Comparison of ENCODE assay signal across 10 cellular contexts in genomic region chr1:10634428-10635384, GRCh38.
DNase-seq lines count a peak whose midpoint lies in the region; ATAC-seq, FAIRE-seq and TF ChIP-seq lines count a peak whose summit lies in the region.
"Had no signal": no experiment of that assay in that cellular context is flagged by ENCODE, and none has a peak within 500 bp of the region (broad histone marks: within the 10 kb centered on the region; RNA-seq: fewer than 3 reads in every experiment).

No MANE protein-coding gene starts in this region.

- no peaks in the 10 kb centered on the region for H3K79me2 ChIP-seq in K562 (ENCODE audit: control insufficient read depth, insufficient read depth, low read length)

- in situ Hi-C loops in IMR-90 (cut with MboI; ENCODE audit: low sequenced_read_pairs) = no loop called here
- in situ Hi-C loops in K562 (cut with MboI) = no loop called here

- POLR2A ChIA-PET in IMR-90 (lab: Charles Lee; ENCODE audit: unreplicated experiment) (no interaction called here), K562 (lab: Yijun Ruan, JAX) (interaction anchor here (0.6 to 2.2 kb wide), 5 partner anchors 10 to 160 kb away, joined by 3 to 6 read pairs (median 3); no protein-coding TSS in a partner anchor)

- H2BK15ac ChIP-seq in IMR-90 (ENCODE audit: low read depth, low read length) = no peak overlapping the region

- WGBS in IMR-90 (ENCODE audit: extremely low coverage in 2 of 2, insufficient read length in 1 of 2), 2 experiments = 80% methylated on average over 1 of the region's 27 CpGs; no CpG with 5 or more reads in 1 of the 2 experiments
- 54% methylated on average over 27 of the region's 27 CpGs for WGBS in K562 (ENCODE audit: insufficient coverage, low coverage, missing lambda C conversion rate)

- peaks cover 10% of the 10 kb centered on the region for H3K4me1 Mint-ChIP-seq in type B pancreatic cell (ENCODE audit: unreplicated experiment)

- no peaks in the 10 kb centered on the region for H3K36me3 Mint-ChIP-seq in type B pancreatic cell

- H3K18ac ChIP-seq in IMR-90 (ENCODE audit: low read depth, low read length) = no peak overlapping the region

- TF ChIP-seq POLR2A in IMR-90 (IDR thresholded peaks at IDR 0.05; ENCODE audit: low read depth, low read length) (no peak), K562 (conservative IDR thresholded peaks at IDR 0.05) (no peak)

- no peaks in the 10 kb centered on the region for H3K9me3 Mint-ChIP-seq in type B pancreatic cell

- no peak overlapping the region for H3K23ac ChIP-seq in IMR-90 (ENCODE audit: low read depth, low read length)

- CTCF ChIA-PET in IMR-90 (lab: Yijun Ruan, JAX) (no interaction called here), K562 (lab: Yijun Ruan, JAX; ENCODE audit: low intra/inter-chr PET ratio) (no interaction called here)

- dilution Hi-C loops in IMR-90 (cut with HindIII; ENCODE audit: low sequenced_read_pairs, unreplicated experiment) = no loop called here

- TF ChIP-seq RAD21 in IMR-90 (IDR thresholded peaks at IDR 0.05; ENCODE audit: low read length) = no peak
- no peak for TF ChIP-seq RAD21 in K562 (CRISPR knock-in tag; conservative IDR thresholded peaks at IDR 0.05 in 1 of 2, IDR thresholded peaks at IDR 0.05 in 1 of 2)

- H4K8ac ChIP-seq in IMR-90 (ENCODE audit: low read depth in 2 of 2, low read length in 2 of 2) = no peak overlapping the region

- H3K27me3 Mint-ChIP-seq in type B pancreatic cell = peaks cover 6% of the 10 kb centered on the region

- peak overlapping the region; percentile 89 for H3K27ac Mint-ChIP-seq in type B pancreatic cell

- H2AK9ac ChIP-seq in IMR-90 (replicated peaks; ENCODE audit: low read depth, low read length, poor library complexity) = no peak overlapping the region

- H2BK120ac ChIP-seq in IMR-90 (ENCODE audit: low read depth, low read length) = no peak overlapping the region

- H3K4me3 ChIP-seq in IMR-90 (ENCODE audit: insufficient read depth, low read depth, low read length) = no peak overlapping the region
- no peak overlapping the region for H3K4me3 ChIP-seq in K562

- ATAC-seq in IMR-90 (ENCODE audit: low read depth) = no peak
- ATAC-seq in K562 = peak; percentile 17; the same call in 2 of the 3 replicates
- peak; percentile 34 for ATAC-seq in left colon

- intact Hi-C loops in IMR-90 (cut with micrococcal nuclease) (no loop called here), K562 (cut with micrococcal nuclease) (no loop called here), left colon (cut with DNase I, micrococcal nuclease) (loop anchor here in 1 of 2 donors (10.0 kb wide), 1 partner anchor 110 kb away; no protein-coding TSS in a partner anchor)

- no peak overlapping the region for H3K4ac ChIP-seq in IMR-90 (ENCODE audit: low read depth, low read length)

- peak overlapping the region; percentile 7; the same call in 1 of the 2 replicates for H4K91ac ChIP-seq in IMR-90 (ENCODE audit: insufficient read depth, low read depth, low read length)

- TF ChIP-seq CTCF in IMR-90 (conservative IDR thresholded peaks at IDR 0.05; ENCODE audit: low read depth, low read length) (no peak), K562 (IDR thresholded peaks at IDR 0.05 in 2 of 3, conservative IDR thresholded peaks at IDR 0.05 in 1 of 3; ENCODE audit: insufficient read depth in 2 of 3, low read depth in 1 of 3, low read length in 3 of 3) (no peak), type B pancreatic cell (conservative IDR thresholded peaks at IDR 0.05) (no peak)

- no peak overlapping the region for H2BK20ac ChIP-seq in IMR-90 (ENCODE audit: low read depth, low read length)

- H3K4me2 ChIP-seq in IMR-90 (ENCODE audit: low read depth, low read length) = no peak overlapping the region
- no peak overlapping the region for H3K4me2 ChIP-seq in K562 (ENCODE audit: insufficient read depth, low read length)

- BruUV-seq in IMR-90 (replicated peaks; lab: Mats Ljungman, UMichigan) = no TSS peak
- no TSS peak for BruUV-seq in K562 (replicated peaks; lab: Mats Ljungman, UMichigan)

- H3K9ac ChIP-seq in IMR-90 (ENCODE audit: low read depth, low read length) = no peak overlapping the region
- no peak overlapping the region for H3K9ac ChIP-seq in K562 (ENCODE audit: insufficient read depth in 1 of 2, low read depth in 2 of 2, low read length in 2 of 2)

- no peak for FAIRE-seq in K562 (lab: Jason Lieb, UNC)

- H3K27ac ChIP-seq in IMR-90 (ENCODE audit: insufficient read depth, low read length) (no peak overlapping the region), K562 (ENCODE audit: extremely low read depth, low read depth, low read length) (no peak overlapping the region)
- H3K27ac ChIP-seq: WERI-Rb-1 had no signal

- peaks cover 9% of the 10 kb centered on the region for H3K4me1 ChIP-seq in IMR-90 (ENCODE audit: control insufficient read depth, insufficient read depth, low read length)
- H3K4me1 ChIP-seq in K562 (replicated peaks in 1 of 2; ENCODE audit: control insufficient read depth in 2 of 2, insufficient read depth in 2 of 2, low read length in 2 of 2) = peaks cover 0 to 52% of the 10 kb centered on the region in 2 experiments; a peak in 1 of 5 replicates

- H3K9me1 ChIP-seq in IMR-90 (ENCODE audit: insufficient read depth, low read length) = peaks cover 2% of the 10 kb centered on the region; the same call in 1 of the 2 replicates
- H3K9me1 ChIP-seq in K562 (ENCODE audit: control insufficient read depth, insufficient read depth, low read length) = peaks cover 3% of the 10 kb centered on the region

- H3K27me3 ChIP-seq in IMR-90 (ENCODE audit: control insufficient read depth, insufficient read depth, low read length) (peaks cover 8% of the 10 kb centered on the region; the same call in 1 of the 2 replicates), K562 (ENCODE audit: control insufficient read depth in 2 of 2, insufficient read depth in 2 of 2, low read length in 2 of 2) (peaks cover 0 to 5% of the 10 kb centered on the region in 2 experiments; a peak in 1 of 5 replicates)

- H2AK5ac ChIP-seq in IMR-90 (ENCODE audit: low read depth, low read length) = no peak overlapping the region

- no peak overlapping the region for H3K56ac ChIP-seq in IMR-90 (ENCODE audit: extremely low read depth, insufficient read depth, low read length)

- H4K20me1 ChIP-seq in IMR-90 (ENCODE audit: insufficient read depth, low read length) (no peaks in the 10 kb centered on the region), K562 (replicated peaks; ENCODE audit: control insufficient read depth, insufficient read depth, low read length) (no peaks in the 10 kb centered on the region)

- no peak for DNase-seq in IMR-90
- no peak for DNase-seq in K562 (ENCODE audit: extremely low read depth in 1 of 4, low spot score in 3 of 4)
- no peak for DNase-seq in left colon
- DNase-seq in type B pancreatic cell (ENCODE audit: extremely low spot score, unreplicated experiment) = no peak
- no peak for DNase-seq in hippocampal formation (lab: John Stamatoyannopoulos, UW)
- no peak for DNase-seq in NCI-H2227 treated with DMSO at 0.1 percent for 48 hours (lab: John Stamatoyannopoulos, UW)
- no peak for DNase-seq in dedifferentiated amniotic fluid mesenchymal stem cell (ENCODE audit: extremely low spot score)
- DNase-seq: activated effector memory CD4-positive, alpha-beta T cell treated with Interleukin-2 at 50 U/mL for 16 hours; Kasumi-1; WERI-Rb-1 had no signal

- H2AFZ ChIP-seq in IMR-90 (replicated peaks; ENCODE audit: low read length, poor library complexity) (peak overlapping the region; percentile 50), K562 (ENCODE audit: low read depth, low read length) (no peak overlapping the region)

- no peaks in the 10 kb centered on the region for H3K79me1 ChIP-seq in IMR-90 (ENCODE audit: low read depth in 1 of 2, low read length in 2 of 2)

- no peak for TF ChIP-seq EP300 in K562 (IDR thresholded peaks at IDR 0.05; ENCODE audit: low read length)

- H3K4me3 Mint-ChIP-seq in type B pancreatic cell = no peak overlapping the region

- H3K9me3 ChIP-seq in IMR-90 (ENCODE audit: control insufficient read depth, insufficient read depth, low read length) (peaks cover 3% of the 10 kb centered on the region; the same call in 1 of the 2 replicates), K562 (replicated peaks; ENCODE audit: control insufficient read depth, insufficient read depth, low read depth, low read length) (no peaks in the 10 kb centered on the region)

- H3K36me3 ChIP-seq in IMR-90 (ENCODE audit: control insufficient read depth, insufficient read depth, low read length) = peaks cover 2% of the 10 kb centered on the region; the same call in 1 of the 2 replicates
- H3K36me3 ChIP-seq in K562 (ENCODE audit: control insufficient read depth, insufficient read depth, low read length) = peaks cover 19% of the 10 kb centered on the region; the same call in 1 of the 3 replicates

- H3K14ac ChIP-seq in IMR-90 (replicated peaks; ENCODE audit: low read depth, low read length) = no peak overlapping the region

- H2BK5ac ChIP-seq in IMR-90 (ENCODE audit: low read depth, low read length, poor library complexity, severe bottlenecking) = no peak overlapping the region

- no peak overlapping the region for H4K5ac ChIP-seq in IMR-90 (ENCODE audit: low read depth, low read length)

TF ChIP-seq in IMR-90, 13 proteins besides CTCF, POLR2A, EP300 and RAD21 (continues in another document):
- no peak for TF ChIP-seq USF2 (IDR thresholded peaks at IDR 0.05; ENCODE audit: low read depth, low read length)
- TF ChIP-seq MXI1 (IDR thresholded peaks at IDR 0.05; ENCODE audit: borderline replicate concordance, low read depth, low read length) = no peak
- no peak for TF ChIP-seq FOS (IDR thresholded peaks at IDR 0.05; ENCODE audit: low read depth, low read length)
- TF ChIP-seq NFE2L2 (IDR thresholded peaks at IDR 0.05; ENCODE audit: low read depth, low read length) = no peak

TF ChIP-seq in K562, 482 proteins besides CTCF, POLR2A, EP300 and RAD21 (continues in another document):
- TF ChIP-seq E2F5 (CRISPR knock-in tag; IDR thresholded peaks at IDR 0.05) = no peak
- 0 out of 4 replicates have a peak, but pooled peaks of 1 of the 2 experiments have one; percentile 24 for TF ChIP-seq TEAD1 (CRISPR knock-in tag; IDR thresholded peaks at IDR 0.05)
